1 cellular context compared by ENCODE assay signal in the genomic region with DNA sequence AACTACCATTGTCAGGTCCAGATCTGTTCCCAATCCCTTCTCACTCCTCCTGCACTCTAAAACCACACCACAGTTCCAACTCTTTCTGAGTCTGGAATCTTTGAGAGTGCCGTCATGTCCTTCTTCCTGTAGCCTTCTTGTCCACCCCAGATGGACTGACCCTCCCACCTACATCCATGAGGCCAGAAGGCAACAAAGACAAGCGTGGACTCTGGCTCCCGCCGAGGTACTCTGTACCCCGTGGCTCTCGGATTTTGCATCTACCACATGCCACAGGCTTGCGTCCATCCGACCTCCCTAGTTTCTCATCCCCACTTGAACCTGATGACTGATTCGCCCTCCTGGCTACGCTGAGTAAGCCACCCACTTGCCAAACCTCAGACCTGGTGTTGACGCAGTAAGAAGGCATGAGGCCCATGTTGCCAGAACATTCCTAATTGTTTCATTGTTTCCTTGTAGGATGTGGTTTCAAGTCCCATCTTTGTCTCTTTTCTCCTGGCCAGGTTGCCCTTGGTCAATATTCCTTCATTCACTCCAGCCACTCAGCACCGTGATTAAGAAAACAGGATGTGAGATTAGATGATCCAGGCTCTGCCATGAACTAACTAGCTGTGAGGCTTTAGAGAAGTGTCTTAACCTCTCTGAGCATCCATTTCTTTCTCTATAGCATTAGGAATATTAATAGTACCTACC.
TF ChIP-seq lines count a peak whose summit lies in the region.

No MANE protein-coding gene starts in this region.

TF ChIP-seq in K562, 482 proteins besides CTCF, POLR2A, EP300 and RAD21 (continued from another document):
- TF ChIP-seq, protein P1, sequence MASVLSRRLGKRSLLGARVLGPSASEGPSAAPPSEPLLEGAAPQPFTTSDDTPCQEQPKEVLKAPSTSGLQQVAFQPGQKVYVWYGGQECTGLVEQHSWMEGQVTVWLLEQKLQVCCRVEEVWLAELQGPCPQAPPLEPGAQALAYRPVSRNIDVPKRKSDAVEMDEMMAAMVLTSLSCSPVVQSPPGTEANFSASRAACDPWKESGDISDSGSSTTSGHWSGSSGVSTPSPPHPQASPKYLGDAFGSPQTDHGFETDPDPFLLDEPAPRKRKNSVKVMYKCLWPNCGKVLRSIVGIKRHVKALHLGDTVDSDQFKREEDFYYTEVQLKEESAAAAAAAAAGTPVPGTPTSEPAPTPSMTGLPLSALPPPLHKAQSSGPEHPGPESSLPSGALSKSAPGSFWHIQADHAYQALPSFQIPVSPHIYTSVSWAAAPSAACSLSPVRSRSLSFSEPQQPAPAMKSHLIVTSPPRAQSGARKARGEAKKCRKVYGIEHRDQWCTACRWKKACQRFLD (CRISPR knock-in tag; IDR thresholded peaks at IDR 0.05) = no peak
- no peak for TF ChIP-seq HNRNPUL1 (IDR thresholded peaks at IDR 0.05; ENCODE audit: low read length)
- TF ChIP-seq CREBBP (IDR thresholded peaks at IDR 0.05; ENCODE audit: low read depth, low read length) = no peak
- no peak for TF ChIP-seq IRF2 (CRISPR knock-in tag; IDR thresholded peaks at IDR 0.05)
- TF ChIP-seq, protein P2, sequence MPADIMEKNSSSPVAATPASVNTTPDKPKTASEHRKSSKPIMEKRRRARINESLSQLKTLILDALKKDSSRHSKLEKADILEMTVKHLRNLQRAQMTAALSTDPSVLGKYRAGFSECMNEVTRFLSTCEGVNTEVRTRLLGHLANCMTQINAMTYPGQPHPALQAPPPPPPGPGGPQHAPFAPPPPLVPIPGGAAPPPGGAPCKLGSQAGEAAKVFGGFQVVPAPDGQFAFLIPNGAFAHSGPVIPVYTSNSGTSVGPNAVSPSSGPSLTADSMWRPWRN (IDR thresholded peaks at IDR 0.05; ENCODE audit: low read depth) = no peak
- 0 out of 3 replicates have a peak, but pooled peaks of 1 of the 2 experiments have one; percentile 10 for TF ChIP-seq CBX3 (IDR thresholded peaks at IDR 0.05; ENCODE audit: borderline replicate concordance in 1 of 2, low read length in 2 of 2)
- TF ChIP-seq ZNF707 (CRISPR knock-in tag; conservative IDR thresholded peaks at IDR 0.05) = no peak
- no peak for TF ChIP-seq FOXP1 (CRISPR knock-in tag; IDR thresholded peaks at IDR 0.05)
- TF ChIP-seq ILF3 (IDR thresholded peaks at IDR 0.05; ENCODE audit: borderline replicate concordance) = no peak
- TF ChIP-seq SPI1 (IDR thresholded peaks at IDR 0.05; ENCODE audit: borderline replicate concordance, low read depth, low read length) = no peak
- TF ChIP-seq, protein P3, sequence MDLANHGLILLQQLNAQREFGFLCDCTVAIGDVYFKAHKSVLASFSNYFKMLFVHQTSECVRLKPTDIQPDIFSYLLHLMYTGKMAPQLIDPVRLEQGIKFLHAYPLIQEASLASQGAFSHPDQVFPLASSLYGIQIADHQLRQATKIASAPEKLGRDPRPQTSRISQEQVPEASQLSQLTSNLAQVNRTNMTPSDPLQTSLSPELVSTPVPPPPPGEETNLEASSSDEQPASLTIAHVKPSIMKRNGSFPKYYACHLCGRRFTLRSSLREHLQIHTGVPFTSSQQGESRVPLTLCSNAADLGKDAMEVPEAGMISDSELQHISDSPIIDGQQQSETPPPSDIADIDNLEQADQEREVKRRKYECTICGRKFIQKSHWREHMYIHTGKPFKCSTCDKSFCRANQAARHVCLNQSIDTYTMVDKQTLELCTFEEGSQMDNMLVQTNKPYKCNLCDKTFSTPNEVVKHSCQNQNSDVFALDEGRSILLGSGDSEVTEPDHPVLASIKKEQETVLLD (IDR thresholded peaks at IDR 0.05) = no peak
- TF ChIP-seq ETS2 (tag; IDR thresholded peaks at IDR 0.05; ENCODE audit: borderline replicate concordance, poor library complexity, severe bottlenecking) = no peak
- TF ChIP-seq NFRKB (IDR thresholded peaks at IDR 0.05; ENCODE audit: low read depth) = 0 out of 2 replicates have a peak, but pooled peaks have one; percentile 54
- 0 out of 2 replicates have a peak, but pooled peaks have one; percentile 3 for TF ChIP-seq SOX6 (IDR thresholded peaks at IDR 0.05)
- 0 out of 4 replicates have a peak, but pooled peaks of 1 of the 2 experiments have one; percentile 66 for TF ChIP-seq MLX (CRISPR knock-in tag; conservative IDR thresholded peaks at IDR 0.05)
- no peak for TF ChIP-seq CEBPG (CRISPR knock-in tag; IDR thresholded peaks at IDR 0.05)
- TF ChIP-seq CEBPG (tag; conservative IDR thresholded peaks at IDR 0.05 in 1 of 2, IDR thresholded peaks at IDR 0.05 in 1 of 2) = 0 out of 4 replicates have a peak, but pooled peaks of 1 of the 2 experiments have one; percentile 11
- no peak for TF ChIP-seq PML (IDR thresholded peaks at IDR 0.05; ENCODE audit: low read length)
- no peak for TF ChIP-seq HEY1 (CRISPR knock-in tag; IDR thresholded peaks at IDR 0.05; ENCODE audit: borderline replicate concordance)
- TF ChIP-seq, protein P4, sequence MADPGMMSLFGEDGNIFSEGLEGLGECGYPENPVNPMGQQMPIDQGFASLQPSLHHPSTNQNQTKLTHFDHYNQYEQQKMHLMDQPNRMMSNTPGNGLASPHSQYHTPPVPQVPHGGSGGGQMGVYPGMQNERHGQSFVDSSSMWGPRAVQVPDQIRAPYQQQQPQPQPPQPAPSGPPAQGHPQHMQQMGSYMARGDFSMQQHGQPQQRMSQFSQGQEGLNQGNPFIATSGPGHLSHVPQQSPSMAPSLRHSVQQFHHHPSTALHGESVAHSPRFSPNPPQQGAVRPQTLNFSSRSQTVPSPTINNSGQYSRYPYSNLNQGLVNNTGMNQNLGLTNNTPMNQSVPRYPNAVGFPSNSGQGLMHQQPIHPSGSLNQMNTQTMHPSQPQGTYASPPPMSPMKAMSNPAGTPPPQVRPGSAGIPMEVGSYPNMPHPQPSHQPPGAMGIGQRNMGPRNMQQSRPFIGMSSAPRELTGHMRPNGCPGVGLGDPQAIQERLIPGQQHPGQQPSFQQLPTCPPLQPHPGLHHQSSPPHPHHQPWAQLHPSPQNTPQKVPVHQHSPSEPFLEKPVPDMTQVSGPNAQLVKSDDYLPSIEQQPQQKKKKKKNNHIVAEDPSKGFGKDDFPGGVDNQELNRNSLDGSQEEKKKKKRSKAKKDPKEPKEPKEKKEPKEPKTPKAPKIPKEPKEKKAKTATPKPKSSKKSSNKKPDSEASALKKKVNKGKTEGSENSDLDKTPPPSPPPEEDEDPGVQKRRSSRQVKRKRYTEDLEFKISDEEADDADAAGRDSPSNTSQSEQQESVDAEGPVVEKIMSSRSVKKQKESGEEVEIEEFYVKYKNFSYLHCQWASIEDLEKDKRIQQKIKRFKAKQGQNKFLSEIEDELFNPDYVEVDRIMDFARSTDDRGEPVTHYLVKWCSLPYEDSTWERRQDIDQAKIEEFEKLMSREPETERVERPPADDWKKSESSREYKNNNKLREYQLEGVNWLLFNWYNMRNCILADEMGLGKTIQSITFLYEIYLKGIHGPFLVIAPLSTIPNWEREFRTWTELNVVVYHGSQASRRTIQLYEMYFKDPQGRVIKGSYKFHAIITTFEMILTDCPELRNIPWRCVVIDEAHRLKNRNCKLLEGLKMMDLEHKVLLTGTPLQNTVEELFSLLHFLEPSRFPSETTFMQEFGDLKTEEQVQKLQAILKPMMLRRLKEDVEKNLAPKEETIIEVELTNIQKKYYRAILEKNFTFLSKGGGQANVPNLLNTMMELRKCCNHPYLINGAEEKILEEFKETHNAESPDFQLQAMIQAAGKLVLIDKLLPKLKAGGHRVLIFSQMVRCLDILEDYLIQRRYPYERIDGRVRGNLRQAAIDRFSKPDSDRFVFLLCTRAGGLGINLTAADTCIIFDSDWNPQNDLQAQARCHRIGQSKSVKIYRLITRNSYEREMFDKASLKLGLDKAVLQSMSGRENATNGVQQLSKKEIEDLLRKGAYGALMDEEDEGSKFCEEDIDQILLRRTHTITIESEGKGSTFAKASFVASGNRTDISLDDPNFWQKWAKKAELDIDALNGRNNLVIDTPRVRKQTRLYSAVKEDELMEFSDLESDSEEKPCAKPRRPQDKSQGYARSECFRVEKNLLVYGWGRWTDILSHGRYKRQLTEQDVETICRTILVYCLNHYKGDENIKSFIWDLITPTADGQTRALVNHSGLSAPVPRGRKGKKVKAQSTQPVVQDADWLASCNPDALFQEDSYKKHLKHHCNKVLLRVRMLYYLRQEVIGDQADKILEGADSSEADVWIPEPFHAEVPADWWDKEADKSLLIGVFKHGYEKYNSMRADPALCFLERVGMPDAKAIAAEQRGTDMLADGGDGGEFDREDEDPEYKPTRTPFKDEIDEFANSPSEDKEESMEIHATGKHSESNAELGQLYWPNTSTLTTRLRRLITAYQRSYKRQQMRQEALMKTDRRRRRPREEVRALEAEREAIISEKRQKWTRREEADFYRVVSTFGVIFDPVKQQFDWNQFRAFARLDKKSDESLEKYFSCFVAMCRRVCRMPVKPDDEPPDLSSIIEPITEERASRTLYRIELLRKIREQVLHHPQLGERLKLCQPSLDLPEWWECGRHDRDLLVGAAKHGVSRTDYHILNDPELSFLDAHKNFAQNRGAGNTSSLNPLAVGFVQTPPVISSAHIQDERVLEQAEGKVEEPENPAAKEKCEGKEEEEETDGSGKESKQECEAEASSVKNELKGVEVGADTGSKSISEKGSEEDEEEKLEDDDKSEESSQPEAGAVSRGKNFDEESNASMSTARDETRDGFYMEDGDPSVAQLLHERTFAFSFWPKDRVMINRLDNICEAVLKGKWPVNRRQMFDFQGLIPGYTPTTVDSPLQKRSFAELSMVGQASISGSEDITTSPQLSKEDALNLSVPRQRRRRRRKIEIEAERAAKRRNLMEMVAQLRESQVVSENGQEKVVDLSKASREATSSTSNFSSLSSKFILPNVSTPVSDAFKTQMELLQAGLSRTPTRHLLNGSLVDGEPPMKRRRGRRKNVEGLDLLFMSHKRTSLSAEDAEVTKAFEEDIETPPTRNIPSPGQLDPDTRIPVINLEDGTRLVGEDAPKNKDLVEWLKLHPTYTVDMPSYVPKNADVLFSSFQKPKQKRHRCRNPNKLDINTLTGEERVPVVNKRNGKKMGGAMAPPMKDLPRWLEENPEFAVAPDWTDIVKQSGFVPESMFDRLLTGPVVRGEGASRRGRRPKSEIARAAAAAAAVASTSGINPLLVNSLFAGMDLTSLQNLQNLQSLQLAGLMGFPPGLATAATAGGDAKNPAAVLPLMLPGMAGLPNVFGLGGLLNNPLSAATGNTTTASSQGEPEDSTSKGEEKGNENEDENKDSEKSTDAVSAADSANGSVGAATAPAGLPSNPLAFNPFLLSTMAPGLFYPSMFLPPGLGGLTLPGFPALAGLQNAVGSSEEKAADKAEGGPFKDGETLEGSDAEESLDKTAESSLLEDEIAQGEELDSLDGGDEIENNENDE (IDR thresholded peaks at IDR 0.05; ENCODE audit: low read depth, low read length) = no peak
- TF ChIP-seq ZNF143 (CRISPR knock-in tag; IDR thresholded peaks at IDR 0.05) = no peak
- no peak for TF ChIP-seq RBM15 (IDR thresholded peaks at IDR 0.05; ENCODE audit: insufficient read depth, low read length)
- TF ChIP-seq PRPF4 (IDR thresholded peaks at IDR 0.05; ENCODE audit: insufficient read depth, low read depth, low read length, poor library complexity, severe bottlenecking) = no peak
- TF ChIP-seq ZNF696 (CRISPR knock-in tag; conservative IDR thresholded peaks at IDR 0.05) = no peak
- no peak for TF ChIP-seq FOXO4 (CRISPR knock-in tag; IDR thresholded peaks at IDR 0.05)
- TF ChIP-seq, protein P5, sequence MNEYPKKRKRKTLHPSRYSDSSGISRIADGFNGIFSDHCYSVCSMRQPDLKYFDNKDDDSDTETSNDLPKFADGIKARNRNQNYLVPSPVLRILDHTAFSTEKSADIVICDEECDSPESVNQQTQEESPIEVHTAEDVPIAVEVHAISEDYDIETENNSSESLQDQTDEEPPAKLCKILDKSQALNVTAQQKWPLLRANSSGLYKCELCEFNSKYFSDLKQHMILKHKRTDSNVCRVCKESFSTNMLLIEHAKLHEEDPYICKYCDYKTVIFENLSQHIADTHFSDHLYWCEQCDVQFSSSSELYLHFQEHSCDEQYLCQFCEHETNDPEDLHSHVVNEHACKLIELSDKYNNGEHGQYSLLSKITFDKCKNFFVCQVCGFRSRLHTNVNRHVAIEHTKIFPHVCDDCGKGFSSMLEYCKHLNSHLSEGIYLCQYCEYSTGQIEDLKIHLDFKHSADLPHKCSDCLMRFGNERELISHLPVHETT (CRISPR knock-in tag; conservative IDR thresholded peaks at IDR 0.05 in 1 of 2, IDR thresholded peaks at IDR 0.05 in 1 of 2) = no peak; a peak in 1 of 4 replicates
- TF ChIP-seq SMAD4 (CRISPR knock-in tag; conservative IDR thresholded peaks at IDR 0.05) = 0 out of 2 replicates have a peak, but pooled peaks have one; percentile 43
- TF ChIP-seq SNAPC5 (CRISPR knock-in tag; IDR thresholded peaks at IDR 0.05) = no peak
- no peak for TF ChIP-seq ZBTB33 (CRISPR knock-in tag; IDR thresholded peaks at IDR 0.05)
- 0 out of 2 replicates have a peak, but pooled peaks have one; percentile 26 for TF ChIP-seq GABPB2 (CRISPR knock-in tag; conservative IDR thresholded peaks at IDR 0.05)
- no peak for TF ChIP-seq DACH1 (IDR thresholded peaks at IDR 0.05; ENCODE audit: partially characterized antibody)
